8 cellular contexts compared by ENCODE assay signal in genomic region chr5:174418809-174419522, GRCh38.
DNase-seq lines count a peak whose midpoint lies in the region; ATAC-seq, FAIRE-seq and TF ChIP-seq lines count a peak whose summit lies in the region.

No MANE protein-coding gene starts in this region.

- H4K20me1 ChIP-seq in Loucy (ENCODE audit: insufficient read depth, low read length, poor library complexity, severe bottlenecking) = no peaks in the 10 kb centered on the region

- H3K4me3 ChIP-seq in Loucy (ENCODE audit: low read length, poor library complexity, severe bottlenecking) = no peak overlapping the region
- H3K4me3 ChIP-seq in esophagus muscularis mucosa = peak overlapping the region; percentile 23 to 40 (median 30)
- peak overlapping the region; percentile 24 for H3K4me3 ChIP-seq in psoas muscle

- H3K27ac ChIP-seq in esophagus muscularis mucosa (replicated peaks in 1 of 4) (peak overlapping the region in 1 of 4 donors; percentile 34), psoas muscle (no peak overlapping the region)

- FAIRE-seq in GM12891 (lab: Jason Lieb, UNC) = no peak

- H3K4me1 ChIP-seq in Loucy (ENCODE audit: insufficient read depth, low read length, poor library complexity, severe bottlenecking) = peaks cover 6% of the 10 kb centered on the region
- peaks cover 6 to 16% (median 10%) of the 10 kb centered on the region in 4 donors for H3K4me1 ChIP-seq in esophagus muscularis mucosa
- H3K4me1 ChIP-seq in psoas muscle = peaks cover 8% of the 10 kb centered on the region

- no peak for TF ChIP-seq POLR2A in esophagus muscularis mucosa (IDR thresholded peaks at IDR 0.05; ENCODE audit: low read depth)
- TF ChIP-seq POLR2A in GM12891 (IDR thresholded peaks at IDR 0.05; ENCODE audit: low read depth, low read length) = no peak

- peak; percentile 58 for DNase-seq in activated CD8-positive, alpha-beta memory T cell treated with anti-CD3 and anti-CD28 coated beads for 24 hours
- no peak for DNase-seq in activated CD8-positive, alpha-beta memory T cell treated with anti-CD3 and anti-CD28 coated beads, Interleukin-2, amount 50 U/mL, for 4 hours
- DNase-seq in esophagus muscularis mucosa (ENCODE audit: extremely low spot score) (no peak), psoas muscle (no peak), OCI-M1 (lab: John Stamatoyannopoulos, UW) (no peak), GM12891 (ENCODE audit: insufficient read length, low spot score) (no peak), GM13976 (ENCODE audit: low spot score) (no peak)

- TF ChIP-seq EP300 in esophagus muscularis mucosa (IDR thresholded peaks at IDR 0.05) = no peak

- intact Hi-C loops in esophagus muscularis mucosa (cut with DNase I) (loop anchor here (2.0 to 5.0 kb wide), 3 partner anchors 318 to 518 kb away; no protein-coding TSS in a partner anchor), psoas muscle (cut with DNase I) (loop anchor here (2.0 to 10.0 kb wide), 4 partner anchors 318 to 516 kb away; no protein-coding TSS in a partner anchor)

- H3K4me2 ChIP-seq in Loucy (ENCODE audit: low read depth, low read length, poor library complexity, severe bottlenecking) = peak overlapping the region; percentile 41

- TF ChIP-seq CTCF in Loucy (conservative IDR thresholded peaks at IDR 0.05; ENCODE audit: low read length) = no peak
- no peak for TF ChIP-seq CTCF in esophagus muscularis mucosa (IDR thresholded peaks at IDR 0.05)
- TF ChIP-seq CTCF in psoas muscle (IDR thresholded peaks at IDR 0.05) = no peak
- no peak for TF ChIP-seq CTCF in GM13976 (IDR thresholded peaks at IDR 0.05; ENCODE audit: borderline replicate concordance, control extremely low read depth, extremely low read depth, insufficient read depth, missing control alignments)

- 8% methylated on average over 17 of the region's 17 CpGs for WGBS in esophagus muscularis mucosa
- WGBS in psoas muscle, 3 donors = 4 to 6% (median 5%) methylated on average over 17 of the region's 17 CpGs

- no peaks in the 10 kb centered on the region for H3K79me2 ChIP-seq in Loucy (ENCODE audit: insufficient read depth, low read length)

- in situ Hi-C loops in GM13976 (cut with MboI; ENCODE audit: low sequenced_read_pairs, unreplicated experiment) = loop anchor here (25.0 kb wide), 1 partner anchor 368 kb away; no protein-coding TSS in a partner anchor

- no peaks in the 10 kb centered on the region for H3K27me3 ChIP-seq in Loucy (ENCODE audit: insufficient read depth, low read length, poor library complexity, severe bottlenecking)
- peaks cover 0 to 20% (median 0%) of the 10 kb centered on the region in 4 donors for H3K27me3 ChIP-seq in esophagus muscularis mucosa
- H3K27me3 ChIP-seq in psoas muscle (ENCODE audit: insufficient read depth in 3 of 3, low read length in 2 of 3) = peaks cover 0 to 26% (median 4%) of the 10 kb centered on the region in 3 donors

- no peak overlapping the region for H3K9ac ChIP-seq in Loucy (ENCODE audit: low read depth, low read length, poor library complexity, severe bottlenecking)

- H2AFZ ChIP-seq in Loucy (ENCODE audit: low read length) = peak overlapping the region; percentile 81

- no peaks in the 10 kb centered on the region for H3K9me3 ChIP-seq in Loucy (ENCODE audit: insufficient read depth, low read depth, low read length)
- no peaks in the 10 kb centered on the region for H3K9me3 ChIP-seq in esophagus muscularis mucosa
- H3K9me3 ChIP-seq in psoas muscle = no peaks in the 10 kb centered on the region

- no peaks in the 10 kb centered on the region for H3K36me3 ChIP-seq in Loucy (ENCODE audit: insufficient read depth, low read length)
- no peaks in the 10 kb centered on the region for H3K36me3 ChIP-seq in esophagus muscularis mucosa
- H3K36me3 ChIP-seq in psoas muscle (ENCODE audit: insufficient read depth in 1 of 2, low read depth in 1 of 2) = no peaks in the 10 kb centered on the region

- H3F3A ChIP-seq in Loucy (ENCODE audit: low read depth) = no peaks in the 10 kb centered on the region

- peak in 2 of 4 donors; percentile 3 to 30 for ATAC-seq in psoas muscle

- H3K9me2 ChIP-seq in Loucy (replicated peaks; ENCODE audit: low read depth, low read length) = no peaks in the 10 kb centered on the region

TF ChIP-seq in GM12891, 5 proteins besides CTCF, POLR2A, EP300 and RAD21:
- TF ChIP-seq SPI1 (IDR thresholded peaks at IDR 0.05; ENCODE audit: low read depth, low read length) = no peak
- no peak for TF ChIP-seq POLR2AphosphoS5 (IDR thresholded peaks at IDR 0.05; ENCODE audit: low read depth, low read length)
- no peak for TF ChIP-seq TAF1 (IDR thresholded peaks at IDR 0.05; ENCODE audit: low read depth, low read length)
- no peak for TF ChIP-seq POU2F2 (IDR thresholded peaks at IDR 0.05; ENCODE audit: low read depth, low read length)
- TF ChIP-seq PAX5 (IDR thresholded peaks at IDR 0.05; ENCODE audit: insufficient read depth, low read length, severe bottlenecking) = no peak
